Comparison of ENCODE assay signal across 18 cellular contexts in the genomic region with DNA sequence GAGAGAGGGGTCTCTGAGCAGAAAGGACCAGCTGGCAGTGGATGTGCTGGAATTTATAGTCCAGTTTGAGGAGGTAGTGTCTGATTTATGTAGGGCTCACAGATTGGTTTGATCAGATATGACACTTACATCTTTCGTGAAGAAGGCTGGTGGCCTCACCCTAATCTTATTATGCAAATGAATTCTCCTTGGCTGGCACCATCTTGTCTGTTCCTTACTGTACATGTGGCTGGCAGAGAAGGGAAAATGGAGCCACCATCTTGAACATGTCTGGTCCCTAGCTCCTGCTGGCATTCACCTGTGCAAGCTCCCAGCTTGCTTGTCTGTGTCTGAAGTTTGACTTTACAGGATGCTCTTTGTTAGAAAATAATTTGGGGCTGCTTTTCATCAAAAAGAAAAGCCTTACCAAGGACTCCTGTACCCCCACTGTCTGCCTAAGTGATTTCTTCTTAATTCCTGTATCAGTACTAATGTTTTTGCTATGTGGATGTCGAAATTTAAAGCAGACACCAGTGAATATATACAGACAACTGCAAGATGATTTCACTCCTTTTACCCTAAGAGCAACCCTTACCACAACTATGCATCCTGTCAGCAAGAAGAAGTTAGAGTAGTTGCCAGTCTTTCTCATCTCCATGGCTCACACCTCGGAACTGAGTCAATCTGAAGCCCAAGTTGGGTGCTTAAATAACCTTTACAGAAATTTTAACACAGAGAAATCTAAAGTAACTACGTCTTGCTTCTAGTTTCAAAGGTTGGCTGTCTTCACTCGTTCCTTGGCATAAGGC.
DNase-seq lines count a peak whose midpoint lies in the region; ATAC-seq, FAIRE-seq and TF ChIP-seq lines count a peak whose summit lies in the region.
"Had no signal": no experiment of that assay in that cellular context is flagged by ENCODE, and none has a peak within 500 bp of the region (broad histone marks: within the 10 kb centered on the region; RNA-seq: fewer than 3 reads in every experiment).

No MANE protein-coding gene starts in this region.

- H3K36me3 Mint-ChIP-seq in GM23338 (ENCODE audit: low read depth), result no peaks in the 10 kb centered on the region
- no peaks in the 10 kb centered on the region for H3K36me3 Mint-ChIP-seq in astrocyte (ENCODE audit: low read depth, unreplicated experiment)
- H3K36me3 Mint-ChIP-seq: natural killer cell treated with Interleukin-12 subunit alpha and Interleukin-12 subunit beta and Interleukin-15 and Interleukin-18, amount 100 ng/mL, for 72 hours had no signal

- DNase-seq in AG04450 (ENCODE audit: low read depth, low spot score) (peak; percentile 81), GM23338 (ENCODE audit: low spot score) (no peak), astrocyte (ENCODE audit: low read depth) (peak; percentile 95), fibroblast of villous mesenchyme (ENCODE audit: low read depth) (peak; percentile 32), GOT3 (lab: John Stamatoyannopoulos, UW) (no peak)
- no peak for DNase-seq in stimulated activated naive CD8-positive, alpha-beta T cell treated with anti-CD3 and anti-CD28 coated beads, Interleukin-15, amount 100 ng/mL, for 72 hours
- no peak for DNase-seq in stimulated activated naive CD4-positive, alpha-beta T cell treated with Interleukin-2 at 50 U/mL for 16 hours (lab: John Stamatoyannopoulos, UW)
- DNase-seq: activated CD4-positive, alpha-beta T cell treated with anti-CD3 and anti-CD28 coated beads, Interleukin-2, amount 50 U/mL, for 48 hours; NCI-H1092; NCI-H2171; SIG-M5 had no signal

- H3K27ac Mint-ChIP-seq in GM23338, result no peak overlapping the region
- H3K27ac Mint-ChIP-seq in astrocyte (ENCODE audit: unreplicated experiment), result peak overlapping the region; percentile 94
- H3K27ac Mint-ChIP-seq in stimulated activated naive CD8-positive, alpha-beta T cell treated with anti-CD3 and anti-CD28 coated beads, Interleukin-15, amount 100 ng/mL, for 72 hours, result no peak overlapping the region
- H3K27ac Mint-ChIP-seq: activated T-helper 17 cell treated with anti-CD3 and anti-CD28 coated beads, Interleukin-2, amount 50 U/mL, for 72 hours; natural killer cell treated with Interleukin-12 subunit alpha and Interleukin-12 subunit beta and Interleukin-15 and Interleukin-18, amount 100 ng/mL, for 72 hours had no signal

- TF ChIP-seq CTCF in AG04450 (IDR thresholded peaks at IDR 0.05; ENCODE audit: low read depth, low read length) (no peak), GM23338 (conservative IDR thresholded peaks at IDR 0.05; ENCODE audit: low read depth in 2 of 2) (no peak), astrocyte (IDR thresholded peaks at IDR 0.05; ENCODE audit: insufficient read depth, low read depth, low read length) (no peak), fibroblast of villous mesenchyme (IDR thresholded peaks at IDR 0.05; ENCODE audit: insufficient read depth, low read depth, low read length) (no peak)

- no peak overlapping the region for H3K4me3 ChIP-seq in AG04450 (ENCODE audit: low read depth, low read length)
- no peak overlapping the region for H3K4me3 ChIP-seq in GM23338
- H3K4me3 ChIP-seq in astrocyte (ENCODE audit: insufficient read depth, low read depth, low read length), result no peak overlapping the region
- H3K4me3 ChIP-seq in fibroblast of villous mesenchyme (ENCODE audit: low read depth, low read length), result no peak overlapping the region
- H3K4me3 ChIP-seq: lung, thoracic aorta had no signal

- no peaks in the 10 kb centered on the region for H3F3A ChIP-seq in GM23338 (replicated peaks; ENCODE audit: low read depth)

- H3K27ac ChIP-seq in AG04450 (ENCODE audit: low read depth, low read length) (no peak overlapping the region), GM23338 (ENCODE audit: low read depth) (no peak overlapping the region), astrocyte (ENCODE audit: low read depth, low read length) (no peak overlapping the region)
- H3K27ac ChIP-seq: thoracic aorta had no signal

- 0 out of 2 replicates have a peak overlapping the region, but pooled peaks have one; percentile 30 for H2AFZ ChIP-seq in GM23338
- no peak overlapping the region for H2AFZ ChIP-seq in astrocyte (ENCODE audit: low read depth, low read length)

- H3K27me3 Mint-ChIP-seq in GM23338 (ENCODE audit: insufficient read depth, low read depth, poor library complexity) (no peaks in the 10 kb centered on the region), astrocyte (ENCODE audit: low read depth, unreplicated experiment) (no peaks in the 10 kb centered on the region)
- no peaks in the 10 kb centered on the region for H3K27me3 Mint-ChIP-seq in stimulated activated naive CD8-positive, alpha-beta T cell treated with anti-CD3 and anti-CD28 coated beads, Interleukin-15, amount 100 ng/mL, for 72 hours
- H3K27me3 Mint-ChIP-seq: activated T-helper 17 cell treated with anti-CD3 and anti-CD28 coated beads, Interleukin-2, amount 50 U/mL, for 72 hours; natural killer cell treated with Interleukin-12 subunit alpha and Interleukin-12 subunit beta and Interleukin-15 and Interleukin-18, amount 100 ng/mL, for 72 hours had no signal

- ATAC-seq in GM23338, result no peak
- ATAC-seq in stimulated activated naive CD8-positive, alpha-beta T cell treated with anti-CD3 and anti-CD28 coated beads, Interleukin-15, amount 100 ng/mL, for 72 hours, result no peak
- ATAC-seq in GM19035 (IDR thresholded peaks at IDR 0.05; ENCODE audit: unreplicated experiment), result no peak
- ATAC-seq: activated T-helper 17 cell treated with anti-CD3 and anti-CD28 coated beads, Interleukin-2, amount 50 U/mL, for 72 hours; natural killer cell treated with Interleukin-12 subunit alpha and Interleukin-12 subunit beta and Interleukin-15 and Interleukin-18, amount 100 ng/mL, for 72 hours had no signal

- H3K9me2 ChIP-seq in GM23338 (ENCODE audit: insufficient read depth), result no peaks in the 10 kb centered on the region

- POLR2A ChIA-PET in AG04450 (lab: Yijun Ruan, JAX), result interaction anchor here (1.2 kb wide), 1 partner anchor 19 kb away, joined by 6 read pairs; no protein-coding TSS in a partner anchor

- H3K4me2 ChIP-seq in GM23338 (no peak overlapping the region), astrocyte (ENCODE audit: low read length) (no peak overlapping the region)

- H3K9me3 ChIP-seq in AG04450 (ENCODE audit: control insufficient read depth, insufficient read depth, low read length) (no peaks in the 10 kb centered on the region), astrocyte (ENCODE audit: insufficient read depth, low read depth, low read length) (no peaks in the 10 kb centered on the region)
- H3K9me3 ChIP-seq: thoracic aorta had no signal

- no peaks in the 10 kb centered on the region for H4K20me1 ChIP-seq in GM23338 (replicated peaks; ENCODE audit: insufficient read depth)
- H4K20me1 ChIP-seq in astrocyte (ENCODE audit: insufficient read depth, low read length), result no peaks in the 10 kb centered on the region

- H3K36me3 ChIP-seq in GM23338 (ENCODE audit: insufficient read depth) (no peaks in the 10 kb centered on the region), astrocyte (ENCODE audit: insufficient read depth, low read length) (no peaks in the 10 kb centered on the region)
- H3K36me3 ChIP-seq: thoracic aorta had no signal

- FAIRE-seq in astrocyte (lab: Jason Lieb, UNC), result peak; percentile 90
- FAIRE-seq: frontal cortex, H54 had no signal

- no peaks in the 10 kb centered on the region for H3K9me3 Mint-ChIP-seq in GM23338
- peaks cover 2% of the 10 kb centered on the region for H3K9me3 Mint-ChIP-seq in astrocyte (ENCODE audit: unreplicated experiment)
- H3K9me3 Mint-ChIP-seq in stimulated activated naive CD8-positive, alpha-beta T cell treated with anti-CD3 and anti-CD28 coated beads, Interleukin-15, amount 100 ng/mL, for 72 hours, result peaks cover 0 to 5% of the 10 kb centered on the region in 2 donors

- no peak overlapping the region for H3K9ac ChIP-seq in astrocyte (ENCODE audit: low read length)

- H3K79me2 ChIP-seq in GM23338 (replicated peaks; ENCODE audit: insufficient read depth) (no peaks in the 10 kb centered on the region), astrocyte (ENCODE audit: insufficient read depth, low read length) (no peaks in the 10 kb centered on the region)

- H3K4me3 Mint-ChIP-seq in GM23338, result no peak overlapping the region
- no peak overlapping the region for H3K4me3 Mint-ChIP-seq in astrocyte (ENCODE audit: unreplicated experiment)
- H3K4me3 Mint-ChIP-seq in stimulated activated naive CD8-positive, alpha-beta T cell treated with anti-CD3 and anti-CD28 coated beads, Interleukin-15, amount 100 ng/mL, for 72 hours, result no peak overlapping the region
- H3K4me3 Mint-ChIP-seq: activated T-helper 17 cell treated with anti-CD3 and anti-CD28 coated beads, Interleukin-2, amount 50 U/mL, for 72 hours; natural killer cell treated with Interleukin-12 subunit alpha and Interleukin-12 subunit beta and Interleukin-15 and Interleukin-18, amount 100 ng/mL, for 72 hours had no signal

- H3K4me1 Mint-ChIP-seq in GM23338, result peaks cover 2% of the 10 kb centered on the region; the same call in 1 of the 3 replicates
- peaks cover 18% of the 10 kb centered on the region for H3K4me1 Mint-ChIP-seq in astrocyte (ENCODE audit: low read depth, unreplicated experiment)
- H3K4me1 Mint-ChIP-seq in stimulated activated naive CD8-positive, alpha-beta T cell treated with anti-CD3 and anti-CD28 coated beads, Interleukin-15, amount 100 ng/mL, for 72 hours, result no peaks in the 10 kb centered on the region
- H3K4me1 Mint-ChIP-seq: activated T-helper 17 cell treated with anti-CD3 and anti-CD28 coated beads, Interleukin-2, amount 50 U/mL, for 72 hours had no signal

- no peaks in the 10 kb centered on the region for H3K27me3 ChIP-seq in AG04450 (ENCODE audit: control insufficient read depth, insufficient read depth, low read length)
- no peaks in the 10 kb centered on the region for H3K27me3 ChIP-seq in GM23338 (ENCODE audit: insufficient read depth)
- no peaks in the 10 kb centered on the region for H3K27me3 ChIP-seq in astrocyte (ENCODE audit: insufficient read depth, low read length)

- CTCF ChIA-PET in AG04450 (lab: Charles Lee), result interaction anchor here (0.7 to 1.7 kb wide), 2 partner anchors 46 to 467 kb away, joined by 3 to 4 read pairs; no protein-coding TSS in a partner anchor

- H3K4me1 ChIP-seq in GM23338 (ENCODE audit: insufficient read depth) (no peaks in the 10 kb centered on the region), astrocyte (ENCODE audit: insufficient read depth, low read length) (peaks cover 6% of the 10 kb centered on the region)

TF ChIP-seq in GM23338, 12 proteins besides CTCF, POLR2A, EP300 and RAD21:
- no peak for TF ChIP-seq EZH2phosphoT487 (IDR thresholded peaks at IDR 0.05; ENCODE audit: unreplicated experiment)
- no peak for TF ChIP-seq POLR2AphosphoS5 (IDR thresholded peaks at IDR 0.05; ENCODE audit: low read depth)
- no peak for TF ChIP-seq NANOG (IDR thresholded peaks at IDR 0.05; ENCODE audit: borderline replicate concordance)
- TF ChIP-seq STAT1 (IDR thresholded peaks at IDR 0.05; ENCODE audit: unreplicated experiment), result no peak
- no peak for TF ChIP-seq ZNF114 (CRISPR knock-in tag; IDR thresholded peaks at IDR 0.05)

Comparison
In these comparisons a context has a peak if more than half of its experiments do, and no peak if none do; other contexts are left out.
1. DNase-seq: peak in AG04450 (single experiment), astrocyte (single experiment) and fibroblast of villous mesenchyme (single experiment); none in GM23338 (single experiment), stimulated activated naive CD8-positive, alpha-beta T cell treated with anti-CD3 and anti-CD28 coated beads, Interleukin-15, amount 100 ng/mL, for 72 hours (0 of 2), GOT3 (single experiment) and stimulated activated naive CD4-positive, alpha-beta T cell treated with Interleukin-2 at 50 U/mL for 16 hours (single experiment).